6 cellular contexts compared by ENCODE assay signal in genomic region chr3:31860642-31861041, GRCh38.
DNase-seq lines count a peak whose midpoint lies in the region; ATAC-seq and TF ChIP-seq lines count a peak whose summit lies in the region.
"Not testable (repeated sequence)": the region's sequence is repeated elsewhere in the genome, so short reads cannot be mapped to it uniquely, and the experiment has no call there.

No MANE protein-coding gene starts in this region.

- not testable (repeated sequence) for BruUV-seq in OCI-LY7 (replicated peaks; lab: Mats Ljungman, UMichigan)

- H2AFZ ChIP-seq in OCI-LY1 (ENCODE audit: low read length); OCI-LY7 (ENCODE audit: low read length): not testable (repeated sequence)

- H3K4me3 Mint-ChIP-seq in IgD-negative memory B cell (peak overlapping the region in 3 of 4 donors; percentile 52 to 72 (median 61)), activated B cell treated with CpG ODN at 0.5 μM for 24 hours (peak overlapping the region; percentile 49)
- peak overlapping the region; percentile 40 for H3K4me3 Mint-ChIP-seq in stimulated activated memory B cell treated with anti-CD40 and anti-IgM and Interleukin-4, amounts not matched to agents 10 μg/mL and 1 μg/mL and 100 μg/mL, for 72 hours
- not testable (repeated sequence) for H3K4me3 Mint-ChIP-seq in stimulated activated naive CD8-positive, alpha-beta T cell treated with anti-CD3 and anti-CD28 coated beads, Interleukin-15, Interleukin-2, amounts not matched to agents 100 ng/mL and 50 ng/mL, for 24 hours

- not testable (repeated sequence) for H3K9me2 ChIP-seq in OCI-LY1 (ENCODE audit: low read depth, low read length); OCI-LY7 (ENCODE audit: insufficient read depth, low read length)

- not testable (repeated sequence) for H3K9me3 ChIP-seq in OCI-LY1 (ENCODE audit: low read length); OCI-LY7 (ENCODE audit: low read length)

- DNase-seq in OCI-LY7 (ENCODE audit: low spot score); activated B cell treated with CpG ODN at 0.5 μM for 24 hours: not testable (repeated sequence)

- not testable (repeated sequence) for H3F3A ChIP-seq in OCI-LY1 (ENCODE audit: insufficient read depth, low read length)

- intact Hi-C loops in OCI-LY7 (cut with micrococcal nuclease; ENCODE audit: unreplicated experiment), result not testable (repeated sequence)
- intact Hi-C loops in activated B cell treated with CpG ODN at 0.5 μM for 24 hours (cut with micrococcal nuclease), result loop anchor here (5.0 kb wide), 1 partner anchor 47 kb away; no protein-coding TSS in a partner anchor

- H3K27ac ChIP-seq in OCI-LY1 (ENCODE audit: low read depth, low read length, poor library complexity, severe bottlenecking), result peak overlapping the region; percentile 86
- peak overlapping the region; percentile 53 for H3K27ac ChIP-seq in OCI-LY7 (ENCODE audit: low read depth, low read length, poor library complexity, severe bottlenecking)

- not testable (repeated sequence) for H3K9ac ChIP-seq in OCI-LY1 (ENCODE audit: low read length)

- POLR2A ChIA-PET in OCI-LY7 (lab: Charles Lee), result interaction anchor here (0.6 to 0.7 kb wide), 3 partner anchors 14 to 142 kb away, joined by 3 to 4 read pairs (median 3); no protein-coding TSS in a partner anchor
- POLR2A ChIA-PET in activated B cell treated with CpG ODN at 0.5 μM for 24 hours (lab: Charles Lee), result interaction anchor here (0.7 to 1.0 kb wide), 2 partner anchors 78 to 121 kb away, joined by 3 read pairs; partner anchors contain the start of genes OSBPL10 and ZNF860

- H3K4me1 Mint-ChIP-seq in IgD-negative memory B cell (peaks cover 47 to 52% (median 50%) of the 10 kb centered on the region in 3 donors), activated B cell treated with CpG ODN at 0.5 μM for 24 hours (peaks cover 63% of the 10 kb centered on the region)
- peaks cover 74% of the 10 kb centered on the region for H3K4me1 Mint-ChIP-seq in stimulated activated memory B cell treated with anti-CD40 and anti-IgM and Interleukin-4, amounts not matched to agents 10 μg/mL and 1 μg/mL and 100 μg/mL, for 72 hours
- not testable (repeated sequence) for H3K4me1 Mint-ChIP-seq in stimulated activated naive CD8-positive, alpha-beta T cell treated with anti-CD3 and anti-CD28 coated beads, Interleukin-15, Interleukin-2, amounts not matched to agents 100 ng/mL and 50 ng/mL, for 24 hours (ENCODE audit: low read depth)

- H3K27me3 ChIP-seq in OCI-LY1 (ENCODE audit: insufficient read depth, low read length), result not testable (repeated sequence)

- peaks cover 23% of the 10 kb centered on the region for H3K79me2 ChIP-seq in OCI-LY1 (ENCODE audit: insufficient read depth, low read length)
- peaks cover 98% of the 10 kb centered on the region for H3K79me2 ChIP-seq in OCI-LY7 (ENCODE audit: insufficient read depth, low read depth, low read length)

- H3K36me3 Mint-ChIP-seq in IgD-negative memory B cell, result peaks cover 11% of the 10 kb centered on the region
- peaks cover 48% of the 10 kb centered on the region for H3K36me3 Mint-ChIP-seq in activated B cell treated with CpG ODN at 0.5 μM for 24 hours (ENCODE audit: low read depth)
- H3K36me3 Mint-ChIP-seq in stimulated activated memory B cell treated with anti-CD40 and anti-IgM and Interleukin-4, amounts not matched to agents 10 μg/mL and 1 μg/mL and 100 μg/mL, for 72 hours, result peaks cover 44% of the 10 kb centered on the region
- not testable (repeated sequence) for H3K36me3 Mint-ChIP-seq in stimulated activated naive CD8-positive, alpha-beta T cell treated with anti-CD3 and anti-CD28 coated beads, Interleukin-15, Interleukin-2, amounts not matched to agents 100 ng/mL and 50 ng/mL, for 24 hours (ENCODE audit: low read depth)

- TF ChIP-seq CTCF in OCI-LY1 (IDR thresholded peaks at IDR 0.05; ENCODE audit: low read length); OCI-LY7 (conservative IDR thresholded peaks at IDR 0.05; ENCODE audit: low read length); activated B cell treated with CpG ODN at 0.5 μM for 24 hours (IDR thresholded peaks at IDR 0.05): not testable (repeated sequence)

- not testable (repeated sequence) for H3K9me3 Mint-ChIP-seq in IgD-negative memory B cell; activated B cell treated with CpG ODN at 0.5 μM for 24 hours; stimulated activated memory B cell treated with anti-CD40 and anti-IgM and Interleukin-4, amounts not matched to agents 10 μg/mL and 1 μg/mL and 100 μg/mL, for 72 hours; stimulated activated naive CD8-positive, alpha-beta T cell treated with anti-CD3 and anti-CD28 coated beads, Interleukin-15, Interleukin-2, amounts not matched to agents 100 ng/mL and 50 ng/mL, for 24 hours

- H3K36me3 ChIP-seq in OCI-LY1 (ENCODE audit: insufficient read depth, low read length) (peaks cover 37% of the 10 kb centered on the region; the same call in 1 of the 2 replicates), OCI-LY7 (ENCODE audit: insufficient read depth, low read length) (peaks cover 81% of the 10 kb centered on the region)

- H3K4me1 ChIP-seq in OCI-LY1 (ENCODE audit: insufficient read depth, low read length, severe bottlenecking) (peaks cover 83% of the 10 kb centered on the region), OCI-LY7 (ENCODE audit: insufficient read depth, low read length, poor library complexity, severe bottlenecking) (peaks cover 73% of the 10 kb centered on the region)

- not testable (repeated sequence) for H3K27me3 Mint-ChIP-seq in IgD-negative memory B cell; activated B cell treated with CpG ODN at 0.5 μM for 24 hours; stimulated activated memory B cell treated with anti-CD40 and anti-IgM and Interleukin-4, amounts not matched to agents 10 μg/mL and 1 μg/mL and 100 μg/mL, for 72 hours; stimulated activated naive CD8-positive, alpha-beta T cell treated with anti-CD3 and anti-CD28 coated beads, Interleukin-15, Interleukin-2, amounts not matched to agents 100 ng/mL and 50 ng/mL, for 24 hours

- not testable (repeated sequence) for H3K4me3 ChIP-seq in OCI-LY1 (ENCODE audit: low read depth, low read length, poor library complexity, severe bottlenecking); OCI-LY7 (ENCODE audit: low read depth, low read length, poor library complexity, severe bottlenecking)

- H3K27ac Mint-ChIP-seq in IgD-negative memory B cell, result peak overlapping the region; percentile 79 to 95 (median 93)
- peak overlapping the region; percentile 86 for H3K27ac Mint-ChIP-seq in activated B cell treated with CpG ODN at 0.5 μM for 24 hours
- H3K27ac Mint-ChIP-seq in stimulated activated memory B cell treated with anti-CD40 and anti-IgM and Interleukin-4, amounts not matched to agents 10 μg/mL and 1 μg/mL and 100 μg/mL, for 72 hours, result peak overlapping the region; percentile 84
- peak overlapping the region; percentile 41 for H3K27ac Mint-ChIP-seq in stimulated activated naive CD8-positive, alpha-beta T cell treated with anti-CD3 and anti-CD28 coated beads, Interleukin-15, Interleukin-2, amounts not matched to agents 100 ng/mL and 50 ng/mL, for 24 hours

- not testable (repeated sequence) for H4K20me1 ChIP-seq in OCI-LY1 (ENCODE audit: insufficient read depth, low read length); OCI-LY7 (ENCODE audit: insufficient read depth, low read length)

- CTCF ChIA-PET in OCI-LY7 (lab: Charles Lee; ENCODE audit: unreplicated experiment); activated B cell treated with CpG ODN at 0.5 μM for 24 hours (lab: Charles Lee): not testable (repeated sequence)

- peak; percentile 19 for ATAC-seq in activated B cell treated with CpG ODN at 0.5 μM for 24 hours (ENCODE audit: low read depth)
- ATAC-seq in stimulated activated memory B cell treated with anti-CD40 and anti-IgM and Interleukin-4, amounts not matched to agents 10 μg/mL and 1 μg/mL and 100 μg/mL, for 72 hours, result peak; percentile 64

- H3K4me2 ChIP-seq in OCI-LY1 (ENCODE audit: low read length) (peak overlapping the region; percentile 7; the same call in 1 of the 2 replicates), OCI-LY7 (ENCODE audit: low read length) (peak overlapping the region; percentile 22; the same call in 1 of the 2 replicates)

Comparison
In these comparisons a context has a peak if more than half of its experiments do, and no peak if none do; other contexts are left out.
1. H3K27ac Mint-ChIP-seq: peak in every context shown above with its lines; median percentile 93 in IgD-negative memory B cell; 86 in activated B cell treated with CpG ODN at 0.5 μM for 24 hours; 84 in stimulated activated memory B cell treated with anti-CD40 and anti-IgM and Interleukin-4, amounts not matched to agents 10 μg/mL and 1 μg/mL and 100 μg/mL, for 72 hours; 41 in stimulated activated naive CD8-positive, alpha-beta T cell treated with anti-CD3 and anti-CD28 coated beads, Interleukin-15, Interleukin-2, amounts not matched to agents 100 ng/mL and 50 ng/mL, for 24 hours.